In genomic region chr21:38859852-38860251, GRCh38 we compare ENCODE assay signal across 29 cellular contexts. TPM values are rescaled to one million over a fixed set of nuclear protein-coding genes. Genes with fewer than 3 reads are reported as not detected.
DNase-seq lines count a peak whose midpoint lies in the region; ATAC-seq and TF ChIP-seq lines count a peak whose summit lies in the region.
"Had no signal": no experiment of that assay in that cellular context is flagged by ENCODE, and none has a peak within 500 bp of the region (broad histone marks: within the 10 kb centered on the region; RNA-seq: fewer than 3 reads in every experiment).

No MANE protein-coding gene starts in this region.

- TF ChIP-seq CTCF in epithelial cell of esophagus (IDR thresholded peaks at IDR 0.05; ENCODE audit: insufficient read depth, low read depth, low read length, missing control alignments), result no peak
- TF ChIP-seq CTCF in prostate gland (IDR thresholded peaks at IDR 0.05), result no peak

- H3K9me3 Mint-ChIP-seq in activated T-cell treated with anti-CD3 and anti-CD28 coated beads, Interleukin-2, amount 50 U/mL, for 72 hours, result no peaks in the 10 kb centered on the region
- H3K9me3 Mint-ChIP-seq: activated CD4-positive, alpha-beta memory T cell treated with anti-CD3 and anti-CD28 coated beads, Interleukin-2, amount 10 ng/mL, durations not matched to agents 7 days and 5 days; stimulated activated naive B cell treated with anti-CD40 and anti-IgM and Interleukin-4, amounts not matched to agents 10 μg/mL and 1 μg/mL and 100 μg/mL, for 72 hours had no signal

- ATAC-seq in activated T-cell treated with anti-CD3 and anti-CD28 coated beads, Interleukin-2, amount 50 U/mL, for 72 hours (replicated peaks in 1 of 2), result peak; percentile 37 to 65
- ATAC-seq in HG03108 (IDR thresholded peaks at IDR 0.05; ENCODE audit: unreplicated experiment), result no peak
- ATAC-seq: mucosa of descending colon; stimulated activated naive B cell treated with anti-CD40 and anti-IgM and Interleukin-4, amounts not matched to agents 10 μg/mL and 1 μg/mL and 100 μg/mL, for 72 hours had no signal

- in situ Hi-C loops in ACHN (cut with HindIII; ENCODE audit: low pct_ligation_motif_present, low pct_unique_long_range_greater_than_20kb, low sequenced_read_pairs), result no loop called here

- H3K4me1 Mint-ChIP-seq in activated T-cell treated with anti-CD3 and anti-CD28 coated beads, Interleukin-2, amount 50 U/mL, for 72 hours (ENCODE audit: low read depth), result peaks cover 7% of the 10 kb centered on the region
- H3K4me1 Mint-ChIP-seq: activated CD4-positive, alpha-beta memory T cell treated with anti-CD3 and anti-CD28 coated beads, Interleukin-2, amount 10 ng/mL, durations not matched to agents 7 days and 5 days had no signal

- peaks cover 29% of the 10 kb centered on the region for H3K27me3 Mint-ChIP-seq in activated T-cell treated with anti-CD3 and anti-CD28 coated beads, Interleukin-2, amount 50 U/mL, for 72 hours (ENCODE audit: low read depth)

- intact Hi-C loops in prostate gland (cut with DNase I), result no loop called here

- TF ChIP-seq POLR2A in prostate gland (IDR thresholded peaks at IDR 0.05), result no peak

- H3K27ac ChIP-seq in prostate gland, result no peak overlapping the region
- H3K27ac ChIP-seq: brain microvascular endothelial cell, upper lobe of left lung had no signal

- H3K36me3 ChIP-seq in prostate gland, result no peaks in the 10 kb centered on the region
- H3K36me3 ChIP-seq: brain microvascular endothelial cell, HAP-1, upper lobe of left lung had no signal

- H3K4me3 ChIP-seq in epithelial cell of esophagus (ENCODE audit: low read length) (no peak overlapping the region), prostate gland (no peak overlapping the region)
- H3K4me3 ChIP-seq: HAP-1, mucosa of descending colon, upper lobe of left lung had no signal

- WGBS in prostate gland, result 93% methylated on average over 5 of the region's 5 CpGs

- H3K4me1 ChIP-seq in prostate gland (replicated peaks), result no peaks in the 10 kb centered on the region
- H3K4me1 ChIP-seq: HAP-1, upper lobe of left lung had no signal

- H3K9me3 ChIP-seq in prostate gland, result no peaks in the 10 kb centered on the region
- H3K9me3 ChIP-seq: HAP-1, mucosa of descending colon, upper lobe of left lung had no signal

- no peaks in the 10 kb centered on the region for H3K36me3 Mint-ChIP-seq in activated T-cell treated with anti-CD3 and anti-CD28 coated beads, Interleukin-2, amount 50 U/mL, for 72 hours (ENCODE audit: insufficient read depth in 2 of 2)
- H3K36me3 Mint-ChIP-seq: stimulated activated naive B cell treated with anti-CD40 and anti-IgM and Interleukin-4, amounts not matched to agents 10 μg/mL and 1 μg/mL and 100 μg/mL, for 72 hours had no signal

- no peak for DNase-seq in activated T-cell treated with anti-CD3 and anti-CD28 coated beads, Interleukin-2, amount 50 U/mL, for 72 hours
- DNase-seq in activated T-cell treated with anti-CD3 and anti-CD28 coated beads, Interleukin-2, amount 50 U/mL, for 48 hours, result no peak
- DNase-seq in RPMI7951 (ENCODE audit: low read depth) (peak; percentile 21), epithelial cell of esophagus (ENCODE audit: low read depth) (peak; percentile 87), NCI-H2107 (lab: John Stamatoyannopoulos, UW) (no peak), ACHN (no peak), prostate gland (ENCODE audit: low spot score) (no peak)
- DNase-seq: activated CD4-positive, alpha-beta memory T cell treated with anti-CD3 and anti-CD28 coated beads, Interleukin-2, amount 10 ng/mL, durations not matched to agents 7 days and 5 days; activated CD4-positive, CD25-positive, alpha-beta regulatory T cell; activated CD8-positive, alpha-beta memory T cell treated with anti-CD3 and anti-CD28 coated beads, Interleukin-2, amount 50 U/mL, for 4 hours; activated naive CD4-positive, alpha-beta T cell treated with anti-CD3 and anti-CD28 coated beads, Interleukin-2, amount 50 U/mL, for 16 hours; amniotic stem cell; brain microvascular endothelial cell; EL; hypothalamus; left cardiac atrium; mucosa of descending colon; NCI-H1092; NCI-H187; NCI-H2171 treated with DMSO at 0.1 percent for 48 hours; NCI-H510A; RPMI8226; stimulated activated naive B cell treated with anti-CD40 and anti-IgM and Interleukin-4, amounts not matched to agents 10 μg/mL and 1 μg/mL and 100 μg/mL, for 72 hours; T-helper 1 cell; upper lobe of left lung had no signal

- no peak overlapping the region for H3K4me3 Mint-ChIP-seq in activated T-cell treated with anti-CD3 and anti-CD28 coated beads, Interleukin-2, amount 50 U/mL, for 72 hours
- H3K4me3 Mint-ChIP-seq: activated CD4-positive, alpha-beta memory T cell treated with anti-CD3 and anti-CD28 coated beads, Interleukin-2, amount 10 ng/mL, durations not matched to agents 7 days and 5 days; B cell; nephron; stimulated activated naive B cell treated with anti-CD40 and anti-IgM and Interleukin-4, amounts not matched to agents 10 μg/mL and 1 μg/mL and 100 μg/mL, for 72 hours had no signal

- no peaks in the 10 kb centered on the region for H3K27me3 ChIP-seq in prostate gland (replicated peaks; ENCODE audit: insufficient read depth)
- H3K27me3 ChIP-seq: brain microvascular endothelial cell, upper lobe of left lung had no signal

- no peak overlapping the region for H3K27ac Mint-ChIP-seq in activated T-cell treated with anti-CD3 and anti-CD28 coated beads, Interleukin-2, amount 50 U/mL, for 72 hours
- H3K27ac Mint-ChIP-seq: activated CD4-positive, alpha-beta memory T cell treated with anti-CD3 and anti-CD28 coated beads, Interleukin-2, amount 10 ng/mL, durations not matched to agents 7 days and 5 days; B cell; nephron; stimulated activated naive B cell treated with anti-CD40 and anti-IgM and Interleukin-4, amounts not matched to agents 10 μg/mL and 1 μg/mL and 100 μg/mL, for 72 hours had no signal

RNA-seq across cellular contexts. Expression of gene ETS2, which starts 54.1 kb away (rescaled TPM):
- total RNA-seq in activated T-cell treated with anti-CD3 and anti-CD28 coated beads, Interleukin-2, amount 50 U/mL, for 72 hours, result 100 to 1,000 TPM; 122 to 134 TPM
- total RNA-seq in RPMI7951 (2014; rRNA removed; shearing (Covaris generic)), result 16.0 and 16.1 TPM in 2 replicates
- 10 to 100 TPM; 53.3 to 80.2 TPM for total RNA-seq in prostate gland

Comparison
In these comparisons a context has a peak if more than half of its experiments do, and no peak if none do; other contexts are left out.
1. DNase-seq: peak in RPMI7951 (single experiment) and epithelial cell of esophagus (single experiment); none in activated T-cell treated with anti-CD3 and anti-CD28 coated beads, Interleukin-2, amount 50 U/mL, for 72 hours (0 of 2), activated T-cell treated with anti-CD3 and anti-CD28 coated beads, Interleukin-2, amount 50 U/mL, for 48 hours (0 of 2), NCI-H2107 (single experiment), ACHN (single experiment) and prostate gland (single experiment).